15 cellular contexts compared by ENCODE assay signal in genomic region chr7:43522406-43523156, GRCh38.
DNase-seq lines count a peak whose midpoint lies in the region; ATAC-seq and TF ChIP-seq lines count a peak whose summit lies in the region.
"Had no signal": no experiment of that assay in that cellular context is flagged by ENCODE, and none has a peak within 500 bp of the region (broad histone marks: within the 10 kb centered on the region; RNA-seq: fewer than 3 reads in every experiment).

No MANE protein-coding gene starts in this region.

- no peaks in the 10 kb centered on the region for H3K4me1 ChIP-seq in spleen
- H3K4me1 ChIP-seq: Peyer's patch, transverse colon had no signal

- peak; percentile 37 for DNase-seq in AG09309 (ENCODE audit: low read depth)
- peak; percentile 11 for DNase-seq in LoVo (ENCODE audit: low spot score)
- DNase-seq in astrocyte of the spinal cord (ENCODE audit: low read depth, low spot score): peak; percentile 76
- peak; percentile 52 for DNase-seq in iris pigment epithelial cell (ENCODE audit: low read depth)
- no peak for DNase-seq in DMS79 (lab: John Stamatoyannopoulos, UW)
- no peak for DNase-seq in COLO829 (ENCODE audit: low spot score)
- DNase-seq in spleen: no peak
- DNase-seq: activated CD8-positive, alpha-beta T cell treated with anti-CD3 and anti-CD28 coated beads, Interleukin-2, amount 10 ng/mL, durations not matched to agents 7 days and 5 days; GOT3; NCI-H1105 treated with DMSO at 0.1 percent for 48 hours; ovary; Peyer's patch; T-helper 9 cell; transverse colon had no signal

- ATAC-seq in HG03196 (IDR thresholded peaks at IDR 0.05; ENCODE audit: unreplicated experiment): no peak
- ATAC-seq: activated CD8-positive, alpha-beta T cell treated with anti-CD3 and anti-CD28 coated beads, Interleukin-2, amount 10 ng/mL, durations not matched to agents 7 days and 5 days had no signal

- TF ChIP-seq CTCF in AG09309 (IDR thresholded peaks at IDR 0.05; ENCODE audit: control insufficient read depth, insufficient read depth, low read depth, low read length, missing control alignments) (no peak), astrocyte of the spinal cord (IDR thresholded peaks at IDR 0.05; ENCODE audit: low read depth, low read length) (no peak), spleen (IDR thresholded peaks at IDR 0.05 in 8 of 11, conservative IDR thresholded peaks at IDR 0.05 in 3 of 11) (no peak)

- 77 to 88% (median 87%) methylated on average over 7 to 8 of the region's 8 CpGs for WGBS in spleen, 5 donors

- intact Hi-C loops in spleen (cut with DNase I; ENCODE audit: low total_unique reads): no loop called here

- no peaks in the 10 kb centered on the region for H3K27me3 ChIP-seq in spleen (replicated peaks in 1 of 7)
- H3K27me3 ChIP-seq: ovary, Peyer's patch, transverse colon had no signal

- no peak for TF ChIP-seq POLR2A in spleen (IDR thresholded peaks at IDR 0.05)

- no peaks in the 10 kb centered on the region for H3K36me3 ChIP-seq in spleen
- H3K36me3 ChIP-seq: ovary, Peyer's patch, transverse colon had no signal

- in situ Hi-C loops in astrocyte of the spinal cord (cut with HindIII; ENCODE audit: low sequenced_read_pairs): no loop called here

- no peak overlapping the region for H3K27ac ChIP-seq in spleen
- H3K27ac ChIP-seq: ovary, Peyer's patch, transverse colon had no signal

- no peaks in the 10 kb centered on the region for H3K9me3 ChIP-seq in spleen
- H3K9me3 ChIP-seq: ovary, Peyer's patch, transverse colon had no signal

- H3K4me3 ChIP-seq in AG09309 (ENCODE audit: control insufficient read depth, low read depth, low read length) (no peak overlapping the region), astrocyte of the spinal cord (ENCODE audit: low read depth, low read length) (no peak overlapping the region), spleen (no peak overlapping the region)
- H3K4me3 ChIP-seq: ovary, Peyer's patch, transverse colon had no signal

Comparison
In these comparisons a context has a peak if more than half of its experiments do, and no peak if none do; other contexts are left out.
1. DNase-seq: peak in AG09309 (single experiment), LoVo (single experiment), astrocyte of the spinal cord (single experiment) and iris pigment epithelial cell (single experiment); none in DMS79 (single experiment), COLO829 (single experiment) and spleen (single experiment).